19 cellular contexts compared by ENCODE assay signal in the genomic region with DNA sequence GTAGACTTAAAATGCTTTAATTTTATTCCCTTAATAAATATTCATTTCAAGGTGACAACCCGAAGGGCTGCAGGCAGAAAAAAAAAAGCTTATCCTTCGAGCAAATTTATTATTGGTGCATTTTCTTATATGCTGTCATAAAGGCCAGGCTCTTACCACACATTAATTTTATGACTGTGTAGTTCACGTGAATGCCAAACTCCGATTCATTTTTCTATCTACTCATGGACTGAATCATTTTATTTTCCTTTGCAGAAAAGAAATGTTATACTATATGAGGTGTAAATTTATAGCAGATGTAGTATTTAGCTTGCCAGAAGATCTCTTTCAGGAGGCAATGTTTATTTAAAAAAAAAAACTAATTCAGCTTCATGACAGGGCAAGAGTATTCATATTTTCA.
DNase-seq lines count a peak whose midpoint lies in the region; ATAC-seq, FAIRE-seq and TF ChIP-seq lines count a peak whose summit lies in the region.
"Had no signal": no experiment of that assay in that cellular context is flagged by ENCODE, and none has a peak within 500 bp of the region (broad histone marks: within the 10 kb centered on the region; RNA-seq: fewer than 3 reads in every experiment).

No MANE protein-coding gene starts in this region.

- H3K4me1 Mint-ChIP-seq in WTC11 (no peaks in the 10 kb centered on the region), CD14-positive monocyte (no peaks in the 10 kb centered on the region)
- H3K4me1 Mint-ChIP-seq: CD8-positive, alpha-beta memory T cell had no signal

- H3K27me3 ChIP-seq in BJ (ENCODE audit: control insufficient read depth, insufficient read depth, low read length) = peaks cover 8% of the 10 kb centered on the region
- H3K27me3 ChIP-seq in foreskin keratinocyte = no peaks in the 10 kb centered on the region
- H3K27me3 ChIP-seq: BLaER1 treated with 17β-estradiol and CSF1 and Interleukin-3, amounts not matched to agents 10 nM and 100 nM had no signal

- H3K27ac Mint-ChIP-seq in WTC11 (no peak overlapping the region), CD14-positive monocyte (no peak overlapping the region)
- H3K27ac Mint-ChIP-seq: CD8-positive, alpha-beta memory T cell had no signal

- H3K36me3 ChIP-seq in BJ (ENCODE audit: control insufficient read depth, insufficient read depth, low read length) (no peaks in the 10 kb centered on the region), kidney (ENCODE audit: control insufficient read depth in 1 of 2, insufficient read depth in 2 of 2, low read length in 2 of 2) (no peaks in the 10 kb centered on the region)
- H3K36me3 ChIP-seq: BLaER1 treated with 17β-estradiol and CSF1 and Interleukin-3, amounts not matched to agents 10 nM and 100 nM; SJSA1 had no signal

- ATAC-seq in WTC11 = no peak
- ATAC-seq in foreskin keratinocyte = peak; percentile 31
- ATAC-seq: Right ventricle myocardium inferior had no signal

- H3K36me3 Mint-ChIP-seq in WTC11 (no peaks in the 10 kb centered on the region), CD14-positive monocyte (no peaks in the 10 kb centered on the region)
- H3K36me3 Mint-ChIP-seq: CD8-positive, alpha-beta memory T cell had no signal

- H3K27ac ChIP-seq in foreskin keratinocyte (no peak overlapping the region), kidney (ENCODE audit: low read depth in 2 of 2, low read length in 2 of 2) (no peak overlapping the region)
- H3K27ac ChIP-seq: BLaER1 treated with 17β-estradiol and CSF1 and Interleukin-3, amounts not matched to agents 10 nM and 100 nM; SJSA1 had no signal

- no peaks in the 10 kb centered on the region for H3K27me3 Mint-ChIP-seq in WTC11 (ENCODE audit: low read depth)
- peaks cover 5 to 13% (median 8%) of the 10 kb centered on the region in 3 donors for H3K27me3 Mint-ChIP-seq in CD14-positive monocyte (ENCODE audit: low read depth in 3 of 3)

- no peak overlapping the region for H3K9ac ChIP-seq in kidney (ENCODE audit: low read length in 2 of 2)
- H3K9ac ChIP-seq: BLaER1 treated with 17β-estradiol and CSF1 and Interleukin-3, amounts not matched to agents 10 nM and 100 nM had no signal

- H3K4me1 ChIP-seq in foreskin keratinocyte (no peaks in the 10 kb centered on the region), kidney (ENCODE audit: control insufficient read depth in 1 of 2, insufficient read depth in 1 of 2, low read depth in 1 of 2, low read length in 2 of 2) (no peaks in the 10 kb centered on the region)
- H3K4me1 ChIP-seq: BLaER1 treated with 17β-estradiol and CSF1 and Interleukin-3, amounts not matched to agents 10 nM and 100 nM; SJSA1 had no signal

- H3K9me3 Mint-ChIP-seq in WTC11 = no peaks in the 10 kb centered on the region
- peaks cover 0 to 1% (median 0%) of the 10 kb centered on the region in 7 donors for H3K9me3 Mint-ChIP-seq in CD14-positive monocyte

- H3K9me3 ChIP-seq in kidney (ENCODE audit: control insufficient read depth in 1 of 2, low read length in 2 of 2) = no peaks in the 10 kb centered on the region
- H3K9me3 ChIP-seq: BLaER1 treated with 17β-estradiol and CSF1 and Interleukin-3, amounts not matched to agents 10 nM and 100 nM; SJSA1 had no signal

- H3K4me3 ChIP-seq in BJ (ENCODE audit: low read depth, low read length) (no peak overlapping the region), kidney (ENCODE audit: low read length in 2 of 2) (no peak overlapping the region)
- H3K4me3 ChIP-seq: BLaER1 treated with 17β-estradiol and CSF1 and Interleukin-3, amounts not matched to agents 10 nM and 100 nM; SJSA1 had no signal

- POLR2A ChIA-PET in BJ (lab: Charles Lee) = no interaction called here
- POLR2A ChIA-PET in WTC11 (lab: Charles Lee) = no interaction called here

- intact Hi-C loops in CD14-positive monocyte (cut with micrococcal nuclease) = no loop called here
- intact Hi-C loops in kidney (cut with DNase I) = no loop called here

- peak; percentile 25 for DNase-seq in BJ (ENCODE audit: low read depth)
- no peak for DNase-seq in WTC11 (ENCODE audit: low spot score)
- DNase-seq in fibroblast of gingiva (ENCODE audit: low read depth) = peak; percentile 76
- peak in 1 of 2 donors; percentile 10 for DNase-seq in foreskin keratinocyte
- DNase-seq in CD14-positive monocyte (ENCODE audit: low spot score) = no peak
- no peak for DNase-seq in epidermal melanocyte (ENCODE audit: insufficient read length, low spot score)
- no peak for DNase-seq in HK-2 (ENCODE audit: unreplicated experiment)
- no peak for DNase-seq in kidney
- DNase-seq: CD8-positive, alpha-beta memory T cell; DMS153; NCI-H1694; NCI-H2081 treated with DMSO at 0.1 percent for 48 hours; NCI-H446 had no signal

- CTCF ChIA-PET in BJ (lab: Yijun Ruan, JAX) = interaction anchor here (0.7 kb wide), 1 partner anchor 139 kb away, joined by 3 read pairs; no protein-coding TSS in a partner anchor
- CTCF ChIA-PET in WTC11 (lab: Charles Lee) = interaction anchor here (0.7 kb wide), 1 partner anchor 29 kb away, joined by 4 read pairs; no protein-coding TSS in a partner anchor

- no peak for FAIRE-seq in kidney (lab: Jason Lieb, UNC)
- FAIRE-seq: A204.1, G401.6, GM19239 had no signal

- TF ChIP-seq CTCF in BJ (IDR thresholded peaks at IDR 0.05; ENCODE audit: insufficient read depth, low read depth, low read length) (no peak), WTC11 (IDR thresholded peaks at IDR 0.05) (no peak), foreskin keratinocyte (conservative IDR thresholded peaks at IDR 0.05) (no peak), CD14-positive monocyte (IDR thresholded peaks at IDR 0.05) (no peak), kidney (IDR thresholded peaks at IDR 0.05; ENCODE audit: borderline replicate concordance, extremely low read depth, insufficient read depth) (no peak)

- no peak overlapping the region for H3K4me3 Mint-ChIP-seq in WTC11
- H3K4me3 Mint-ChIP-seq in CD14-positive monocyte = no peak overlapping the region
- H3K4me3 Mint-ChIP-seq: CD8-positive, alpha-beta memory T cell had no signal

TF ChIP-seq in WTC11, 78 proteins besides CTCF, POLR2A, EP300 and RAD21:
- TF ChIP-seq KAT7 (CRISPR knock-in tag; IDR thresholded peaks at IDR 0.05; ENCODE audit: borderline replicate concordance) (no peak), HMGA2 (CRISPR knock-in tag; IDR thresholded peaks at IDR 0.05) (0 out of 2 replicates have a peak, but pooled peaks have one; percentile 23)

Comparison
In these comparisons a context has a peak if more than half of its experiments do, and no peak if none do; other contexts are left out.
1. DNase-seq: peak in BJ (single experiment) and fibroblast of gingiva (single experiment); none in WTC11 (single experiment), CD14-positive monocyte (single experiment), epidermal melanocyte (single experiment), HK-2 (single experiment) and kidney (single experiment).